In genomic region chr2:120344991-120345975, GRCh38 we compare ENCODE assay signal across 8 cellular contexts.
DNase-seq lines count a peak whose midpoint lies in the region; ATAC-seq and TF ChIP-seq lines count a peak whose summit lies in the region.

No MANE protein-coding gene starts in this region.

- H3K4me1 ChIP-seq in OCI-LY1 (ENCODE audit: insufficient read depth, low read length, severe bottlenecking) (peaks cover 21% of the 10 kb centered on the region), duodenal mucosa (ENCODE audit: control insufficient read depth in 1 of 2, insufficient read depth in 2 of 2, low read length in 2 of 2) (peaks cover 5 to 19% of the 10 kb centered on the region in 2 donors), mucosa of rectum (ENCODE audit: control insufficient read depth in 2 of 2, insufficient read depth in 2 of 2, low read length in 2 of 2) (peaks cover 4 to 12% of the 10 kb centered on the region in 2 donors)

- no peaks in the 10 kb centered on the region for H4K20me1 ChIP-seq in OCI-LY1 (ENCODE audit: insufficient read depth, low read length)

- H3K4me3 ChIP-seq in OCI-LY1 (ENCODE audit: low read depth, low read length, poor library complexity, severe bottlenecking) (peak overlapping the region; percentile 37), duodenal mucosa (ENCODE audit: low read depth in 1 of 2, low read length in 2 of 2) (peak overlapping the region; percentile 45 to 50), mucosa of rectum (ENCODE audit: low read length in 2 of 2) (peak overlapping the region; percentile 20 to 50)

- no peak for ATAC-seq in HG03175 (IDR thresholded peaks at IDR 0.05; ENCODE audit: unreplicated experiment)
- no peak for ATAC-seq in GM19397 (IDR thresholded peaks at IDR 0.05; ENCODE audit: unreplicated experiment)

- no peak overlapping the region for H3K27ac ChIP-seq in OCI-LY1 (ENCODE audit: low read depth, low read length, poor library complexity, severe bottlenecking)
- no peak overlapping the region for H3K27ac ChIP-seq in duodenal mucosa (ENCODE audit: low read depth, low read length)
- no peak overlapping the region for H3K27ac ChIP-seq in mucosa of rectum (ENCODE audit: low read depth in 2 of 2, low read length in 2 of 2)

- no peaks in the 10 kb centered on the region for H3F3A ChIP-seq in OCI-LY1 (ENCODE audit: insufficient read depth, low read length)

- H3K27me3 ChIP-seq in OCI-LY1 (ENCODE audit: insufficient read depth, low read length) (0 out of 2 replicates have a peak, but pooled peaks cover 7% of the 10 kb centered on the region), duodenal mucosa (ENCODE audit: control insufficient read depth in 1 of 2, insufficient read depth in 2 of 2, low read length in 2 of 2) (peaks cover 62 to 67% of the 10 kb centered on the region in 2 donors), mucosa of rectum (ENCODE audit: control insufficient read depth in 2 of 2, insufficient read depth in 2 of 2, low read length in 2 of 2) (peaks cover 43 to 56% of the 10 kb centered on the region in 2 donors)

- H3K9ac ChIP-seq in OCI-LY1 (ENCODE audit: low read length) (no peak overlapping the region), duodenal mucosa (ENCODE audit: low read depth in 1 of 2, low read length in 2 of 2) (no peak overlapping the region), mucosa of rectum (ENCODE audit: low read depth in 1 of 2, low read length in 2 of 2) (no peak overlapping the region)

- no peaks in the 10 kb centered on the region for H3K79me2 ChIP-seq in OCI-LY1 (ENCODE audit: insufficient read depth, low read length)

- peak overlapping the region; percentile 45; the same call in 1 of the 2 replicates for H3K4me2 ChIP-seq in OCI-LY1 (ENCODE audit: low read length)

- no peaks in the 10 kb centered on the region for H3K36me3 ChIP-seq in OCI-LY1 (ENCODE audit: insufficient read depth, low read length)
- no peaks in the 10 kb centered on the region for H3K36me3 ChIP-seq in duodenal mucosa (ENCODE audit: control insufficient read depth in 1 of 2, insufficient read depth in 2 of 2, low read length in 2 of 2)
- no peaks in the 10 kb centered on the region for H3K36me3 ChIP-seq in mucosa of rectum (ENCODE audit: control insufficient read depth in 2 of 2, insufficient read depth in 2 of 2, low read length in 2 of 2)

- no peak for TF ChIP-seq CTCF in OCI-LY1 (IDR thresholded peaks at IDR 0.05; ENCODE audit: low read length)

- peak; percentile 4 to 85 (median 73) for DNase-seq in NCI-H1417 (lab: John Stamatoyannopoulos, UW)
- no peak for DNase-seq in NCI-H1417 treated with DMSO at 0.1 percent for 48 hours (lab: John Stamatoyannopoulos, UW)
- DNase-seq in activated effector memory CD4-positive, alpha-beta T cell treated with Interleukin-2 at 50 U/mL for 16 hours = no peak

- H3K9me3 ChIP-seq in OCI-LY1 (ENCODE audit: low read length) = no peaks in the 10 kb centered on the region
- H3K9me3 ChIP-seq in duodenal mucosa (ENCODE audit: control insufficient read depth in 1 of 2, low read length in 2 of 2) = no peaks in the 10 kb centered on the region
- no peaks in the 10 kb centered on the region for H3K9me3 ChIP-seq in mucosa of rectum (ENCODE audit: control insufficient read depth in 2 of 2, low read length in 2 of 2)

- no peaks in the 10 kb centered on the region for H3K9me2 ChIP-seq in OCI-LY1 (ENCODE audit: low read depth, low read length)

- H2AFZ ChIP-seq in OCI-LY1 (ENCODE audit: low read length) = no peak overlapping the region

Comparison
In these comparisons a context has a peak if more than half of its experiments do, and no peak if none do; other contexts are left out.
1. DNase-seq: peak in NCI-H1417 (3 of 3); none in NCI-H1417 treated with DMSO at 0.1 percent for 48 hours (single experiment) and activated effector memory CD4-positive, alpha-beta T cell treated with Interleukin-2 at 50 U/mL for 16 hours (single experiment).
2. Peak in every context shown above with its lines, with median percentiles within 50 percentile points of each other: H3K4me3 ChIP-seq.